4 cellular contexts compared by ENCODE assay signal in the genomic region with DNA sequence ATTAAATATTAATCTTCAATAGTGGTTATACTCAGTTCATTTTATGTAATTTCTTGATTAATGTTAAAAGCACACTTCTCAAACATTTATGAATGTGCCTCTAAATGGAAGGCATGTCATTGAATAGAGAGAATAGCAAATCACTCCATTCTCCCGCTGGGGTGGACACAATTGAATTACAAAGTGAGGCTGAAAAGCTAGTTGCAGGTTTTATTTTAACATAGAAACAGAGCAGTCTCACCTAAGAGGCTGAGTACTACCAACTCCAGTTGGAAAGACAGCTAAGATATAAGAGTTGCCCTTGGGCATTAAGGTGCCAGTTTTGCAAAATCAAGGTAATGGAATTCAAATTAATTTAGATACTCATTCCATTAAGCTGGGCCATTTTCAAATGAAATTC.
"Had no signal": no experiment of that assay in that cellular context is flagged by ENCODE, and none has a peak within 500 bp of the region (broad histone marks: within the 10 kb centered on the region; RNA-seq: fewer than 3 reads in every experiment).

No MANE protein-coding gene starts in this region.

- DNase-seq: GM23248, HCEC 1CT, KBM-7 had no signal

- H3K27ac ChIP-seq: GM23248 had no signal

- H3K4me1 Mint-ChIP-seq: IgD-negative memory B cell had no signal

- H3K4me3 ChIP-seq: GM23248 had no signal

- H3K4me3 Mint-ChIP-seq: IgD-negative memory B cell had no signal

- H3K27ac Mint-ChIP-seq: IgD-negative memory B cell had no signal

- H3K9ac ChIP-seq: GM23248 had no signal

- H2AFZ ChIP-seq: GM23248 had no signal
